ENCODE assay signal across 1 cellular context in the genomic region with DNA sequence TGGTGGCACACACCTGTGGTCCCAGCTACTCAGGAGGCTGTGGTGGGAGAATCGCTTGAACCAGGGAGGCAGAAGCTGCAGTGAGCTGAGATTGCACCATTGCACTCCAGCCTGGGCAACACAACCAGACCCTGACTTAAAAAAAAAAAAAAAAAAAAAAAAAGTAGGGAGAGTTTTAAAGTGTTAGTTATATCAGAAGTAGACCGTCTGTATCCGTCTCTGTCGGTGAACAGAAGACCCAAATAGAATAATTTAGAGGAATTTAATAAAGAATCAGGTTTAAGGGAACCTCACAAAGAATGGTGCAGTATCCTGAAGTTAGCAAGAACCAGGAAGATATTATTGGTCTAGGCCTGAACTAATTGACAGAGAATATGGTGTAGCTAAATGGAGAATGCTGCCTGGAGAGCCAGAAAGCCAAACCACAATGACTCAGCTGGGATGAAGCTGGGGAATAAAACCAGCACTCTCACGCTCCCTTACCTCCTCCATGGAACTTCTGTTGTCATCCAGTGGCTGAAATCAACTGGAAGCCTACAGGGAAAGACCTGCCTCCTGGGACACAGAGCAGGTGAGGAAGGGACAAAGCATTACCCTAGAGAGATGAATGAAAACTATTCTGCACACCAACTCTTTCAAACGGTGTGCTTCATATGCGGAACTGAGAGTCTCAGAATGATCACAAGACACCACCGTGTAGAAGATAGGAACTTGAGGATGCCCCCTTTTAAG.
TF ChIP-seq lines count a peak whose summit lies in the region.

No MANE protein-coding gene starts in this region.

TF ChIP-seq in H1, 55 proteins besides CTCF, POLR2A, EP300 and RAD21:
- TF ChIP-seq CBX8 (IDR thresholded peaks at IDR 0.05; ENCODE audit: borderline replicate concordance, low read depth, low read length): no peak
- no peak for TF ChIP-seq GABPA (IDR thresholded peaks at IDR 0.05; ENCODE audit: borderline replicate concordance, insufficient read depth, low read length)
- TF ChIP-seq, protein P1, sequence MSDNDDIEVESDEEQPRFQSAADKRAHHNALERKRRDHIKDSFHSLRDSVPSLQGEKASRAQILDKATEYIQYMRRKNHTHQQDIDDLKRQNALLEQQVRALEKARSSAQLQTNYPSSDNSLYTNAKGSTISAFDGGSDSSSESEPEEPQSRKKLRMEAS (IDR thresholded peaks at IDR 0.05): no peak
- no peak for TF ChIP-seq CTBP2 (IDR thresholded peaks at IDR 0.05; ENCODE audit: borderline replicate concordance, insufficient read depth, insufficient read length, low read length)
- TF ChIP-seq, protein P2, sequence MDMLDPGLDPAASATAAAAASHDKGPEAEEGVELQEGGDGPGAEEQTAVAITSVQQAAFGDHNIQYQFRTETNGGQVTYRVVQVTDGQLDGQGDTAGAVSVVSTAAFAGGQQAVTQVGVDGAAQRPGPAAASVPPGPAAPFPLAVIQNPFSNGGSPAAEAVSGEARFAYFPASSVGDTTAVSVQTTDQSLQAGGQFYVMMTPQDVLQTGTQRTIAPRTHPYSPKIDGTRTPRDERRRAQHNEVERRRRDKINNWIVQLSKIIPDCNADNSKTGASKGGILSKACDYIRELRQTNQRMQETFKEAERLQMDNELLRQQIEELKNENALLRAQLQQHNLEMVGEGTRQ (IDR thresholded peaks at IDR 0.05; ENCODE audit: low read length): no peak
- TF ChIP-seq CHD2 (IDR thresholded peaks at IDR 0.05; ENCODE audit: low read length): no peak
- no peak for TF ChIP-seq KDM1A (IDR thresholded peaks at IDR 0.05; ENCODE audit: borderline replicate concordance, low read length)
- TF ChIP-seq BRCA1 (IDR thresholded peaks at IDR 0.05; ENCODE audit: low read depth, low read length): no peak
- no peak for TF ChIP-seq PHF8 (conservative IDR thresholded peaks at IDR 0.05; ENCODE audit: low read depth, low read length)
- TF ChIP-seq FOSL1 (IDR thresholded peaks at IDR 0.05; ENCODE audit: insufficient read depth, low read depth, low read length): no peak
- TF ChIP-seq TEAD4 (IDR thresholded peaks at IDR 0.05; ENCODE audit: low read depth, low read length): no peak
- TF ChIP-seq RFX5 (IDR thresholded peaks at IDR 0.05; ENCODE audit: borderline replicate concordance, low read depth, low read length): no peak
- TF ChIP-seq NRF1 (IDR thresholded peaks at IDR 0.05; ENCODE audit: low read depth, low read length): no peak
- no peak for TF ChIP-seq SRF (IDR thresholded peaks at IDR 0.05; ENCODE audit: low read depth, low read length)
- no peak for TF ChIP-seq RBBP5 (IDR thresholded peaks at IDR 0.05; ENCODE audit: borderline replicate concordance, low read depth, low read length)
- no peak for TF ChIP-seq TAF1 (IDR thresholded peaks at IDR 0.05; ENCODE audit: low read depth, low read length)
- no peak for TF ChIP-seq POLR2AphosphoS5 (IDR thresholded peaks at IDR 0.05; ENCODE audit: low read depth, low read length)
- no peak for TF ChIP-seq SAP30 (IDR thresholded peaks at IDR 0.05; ENCODE audit: insufficient read depth, insufficient replicate concordance, low read length)
- TF ChIP-seq SIX5 (IDR thresholded peaks at IDR 0.05; ENCODE audit: low read depth, low read length): no peak
